In the genomic region with DNA sequence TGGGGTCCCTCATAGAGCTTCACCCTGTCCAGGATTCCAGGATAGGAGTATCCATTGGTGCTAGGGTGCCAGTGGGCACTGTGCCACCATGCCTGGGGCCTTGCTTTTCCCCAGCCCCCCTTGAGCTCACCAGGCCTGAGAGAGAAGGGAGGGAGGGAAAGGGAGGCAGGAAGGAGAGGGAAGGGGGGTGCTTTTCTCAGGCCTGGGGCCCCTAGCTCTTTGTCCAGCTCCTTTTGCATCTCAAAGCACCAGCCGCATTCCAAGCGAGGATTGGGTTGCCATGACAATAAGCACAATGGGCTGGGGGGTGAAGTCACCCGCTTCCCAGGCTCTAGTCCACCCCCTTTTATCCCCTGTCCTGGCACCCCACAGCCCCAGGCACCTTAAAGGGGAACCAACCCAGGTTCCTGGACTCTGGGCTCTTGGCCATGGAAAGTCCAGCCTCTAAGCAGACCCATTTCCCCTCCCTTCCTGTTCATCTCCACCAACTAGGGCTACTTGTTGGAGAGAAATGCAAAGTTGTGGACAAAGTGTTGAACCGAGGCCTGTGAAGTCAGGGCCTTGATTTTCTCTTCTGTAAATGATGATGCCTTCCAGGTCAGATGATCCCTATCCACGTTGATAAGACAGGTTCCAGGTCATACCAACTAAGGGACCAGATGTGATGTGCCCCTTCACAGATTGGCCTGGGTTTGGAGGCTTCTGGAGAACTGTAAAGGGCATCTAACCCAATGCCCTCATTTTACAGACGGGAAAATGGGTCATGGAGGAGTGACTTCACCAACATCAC, we compare ENCODE assay signal across 10 cellular contexts. TPM values are rescaled to one million over a fixed set of nuclear protein-coding genes. Genes with fewer than 3 reads are reported as not detected.
DNase-seq lines count a peak whose midpoint lies in the region; ATAC-seq and TF ChIP-seq lines count a peak whose summit lies in the region.
"Had no signal": no experiment of that assay in that cellular context is flagged by ENCODE, and none has a peak within 500 bp of the region (broad histone marks: within the 10 kb centered on the region; RNA-seq: fewer than 3 reads in every experiment).

No MANE protein-coding gene starts in this region.

- peak overlapping the region; percentile 70 for H3K4me3 ChIP-seq in AG10803 (ENCODE audit: low read length)
- peak overlapping the region; percentile 54 for H3K4me3 ChIP-seq in HFF-Myc (replicated peaks; ENCODE audit: low read depth, low read length)
- peak overlapping the region; percentile 94 for H3K4me3 ChIP-seq in ectodermal cell (ENCODE audit: insufficient read depth, low read depth, low read length)

- TF ChIP-seq CTCF in AG10803 (conservative IDR thresholded peaks at IDR 0.05; ENCODE audit: low read length) = no peak
- TF ChIP-seq CTCF in HFF-Myc (IDR thresholded peaks at IDR 0.05; ENCODE audit: low read depth, low read length, missing control alignments) = no peak
- TF ChIP-seq CTCF in natural killer cell (IDR thresholded peaks at IDR 0.05) = no peak

- no peaks in the 10 kb centered on the region for H3K9me3 ChIP-seq in ectodermal cell (ENCODE audit: control insufficient read depth, low read length)
- H3K9me3 ChIP-seq: thyroid gland had no signal

- no peaks in the 10 kb centered on the region for H3K9me3 Mint-ChIP-seq in natural killer cell

- intact Hi-C loops in natural killer cell (cut with micrococcal nuclease) = no loop called here

- H3K36me3 ChIP-seq in ectodermal cell (ENCODE audit: control insufficient read depth, insufficient read depth, low read length) = peaks cover 41% of the 10 kb centered on the region
- H3K36me3 ChIP-seq: thyroid gland had no signal

- H3K27me3 Mint-ChIP-seq in natural killer cell (ENCODE audit: low read depth in 2 of 2) = peaks cover 0 to 16% of the 10 kb centered on the region in 2 donors

- no peak for DNase-seq in AG10803 (ENCODE audit: low read depth)
- no peak for DNase-seq in HFF-Myc (ENCODE audit: extremely low read depth, low read depth)
- DNase-seq in natural killer cell = no peak
- DNase-seq in DMS79 treated with DMSO at 0.1 percent for 48 hours (lab: John Stamatoyannopoulos, UW) = no peak
- DNase-seq: SW 1271, thyroid gland had no signal

- no peak for ATAC-seq in natural killer cell
- no peak for ATAC-seq in GM21360 (IDR thresholded peaks at IDR 0.05; ENCODE audit: unreplicated experiment)
- no peak for ATAC-seq in HG02840 (IDR thresholded peaks at IDR 0.05; ENCODE audit: low FRiP score, unreplicated experiment)
- ATAC-seq in HG03378 (IDR thresholded peaks at IDR 0.05; ENCODE audit: unreplicated experiment) = no peak

- no peaks in the 10 kb centered on the region for H3K27me3 ChIP-seq in ectodermal cell (ENCODE audit: control insufficient read depth, insufficient read depth, low read length, poor library complexity, severe bottlenecking)
- H3K27me3 ChIP-seq: thyroid gland had no signal

- no peaks in the 10 kb centered on the region for H3K36me3 Mint-ChIP-seq in natural killer cell

- peak overlapping the region in 1 of 2 donors; percentile 97 for H3K27ac Mint-ChIP-seq in natural killer cell

- peak overlapping the region; percentile 99 for H3K27ac ChIP-seq in ectodermal cell (ENCODE audit: insufficient read depth, low read depth, low read length, poor library complexity, severe bottlenecking)

- peaks cover 33% of the 10 kb centered on the region for H3K4me1 ChIP-seq in ectodermal cell (ENCODE audit: control insufficient read depth, insufficient read depth, low read length)

- WGBS in ectodermal cell, 2 experiments = 7 to 10% methylated on average over 6 of the region's 6 CpGs

- peaks cover 15 to 33% of the 10 kb centered on the region in 2 donors for H3K4me1 Mint-ChIP-seq in natural killer cell

- peak overlapping the region; percentile 35 for H3K4me3 Mint-ChIP-seq in natural killer cell

RNA-seq across cellular contexts. Expression of a gene that starts 11.4 kb away (rescaled TPM):
- polyA plus RNA-seq in ectodermal cell (2013, experiment 1 of 4) = 56.6 TPM
- 55.5 TPM for polyA plus RNA-seq in ectodermal cell (2013, experiment 2 of 4)
- 46.8 TPM for polyA plus RNA-seq in ectodermal cell (2013, experiment 3 of 4)
- 51.5 TPM for polyA plus RNA-seq in ectodermal cell (2013, experiment 4 of 4)
- 10 to 100 TPM; 16.2 to 19.4 (median 18.6) TPM for total RNA-seq in natural killer cell

RNA-seq across cellular contexts. Expression of a gene that starts 12.2 kb away (rescaled TPM):
- polyA plus RNA-seq in ectodermal cell (2013, experiment 1 of 4) = 43.3 TPM
- polyA plus RNA-seq in ectodermal cell (2013, experiment 2 of 4) = 44.2 TPM
- 32.1 TPM for polyA plus RNA-seq in ectodermal cell (2013, experiment 3 of 4)
- 36.1 TPM for polyA plus RNA-seq in ectodermal cell (2013, experiment 4 of 4)
- total RNA-seq in natural killer cell = 10 to 100 TPM; 22.3 to 28.5 (median 27.9) TPM

RNA-seq across cellular contexts. Expression of a gene that starts 22.6 kb away (rescaled TPM):
- 13.7 TPM for polyA plus RNA-seq in ectodermal cell (2013, experiment 1 of 4)
- polyA plus RNA-seq in ectodermal cell (2013, experiment 2 of 4) = 15.0 TPM
- polyA plus RNA-seq in ectodermal cell (2013, experiment 3 of 4) = 10.9 TPM
- 12.3 TPM for polyA plus RNA-seq in ectodermal cell (2013, experiment 4 of 4)
- total RNA-seq in natural killer cell = 1 to 10 TPM in 2 of 3 donors, under 1 TPM in 1; 0.94 to 4.9 (median 2.5) TPM

RNA-seq across cellular contexts. Expression of a gene that starts 23.2 kb away (rescaled TPM):
- 127 TPM for polyA plus RNA-seq in ectodermal cell (2013, experiment 1 of 4)
- polyA plus RNA-seq in ectodermal cell (2013, experiment 2 of 4) = 122 TPM
- 136 TPM for polyA plus RNA-seq in ectodermal cell (2013, experiment 3 of 4)
- polyA plus RNA-seq in ectodermal cell (2013, experiment 4 of 4) = 141 TPM
- total RNA-seq in natural killer cell = 100 to 1,000 TPM in 2 of 3 donors, 10 to 100 TPM in 1; 95.3 to 113 (median 104) TPM

RNA-seq across cellular contexts. Expression of a gene that starts 56.0 kb away (rescaled TPM):
- polyA plus RNA-seq in ectodermal cell (2013, experiment 1 of 4) = 50.7 TPM
- polyA plus RNA-seq in ectodermal cell (2013, experiment 2 of 4) = 43.9 TPM
- polyA plus RNA-seq in ectodermal cell (2013, experiment 3 of 4) = 77.0 TPM
- 83.1 TPM for polyA plus RNA-seq in ectodermal cell (2013, experiment 4 of 4)
- 10 to 100 TPM; 26.8 to 45.7 (median 41.5) TPM for total RNA-seq in natural killer cell
